Comparison of ENCODE assay signal across 1 cellular context in the genomic region with DNA sequence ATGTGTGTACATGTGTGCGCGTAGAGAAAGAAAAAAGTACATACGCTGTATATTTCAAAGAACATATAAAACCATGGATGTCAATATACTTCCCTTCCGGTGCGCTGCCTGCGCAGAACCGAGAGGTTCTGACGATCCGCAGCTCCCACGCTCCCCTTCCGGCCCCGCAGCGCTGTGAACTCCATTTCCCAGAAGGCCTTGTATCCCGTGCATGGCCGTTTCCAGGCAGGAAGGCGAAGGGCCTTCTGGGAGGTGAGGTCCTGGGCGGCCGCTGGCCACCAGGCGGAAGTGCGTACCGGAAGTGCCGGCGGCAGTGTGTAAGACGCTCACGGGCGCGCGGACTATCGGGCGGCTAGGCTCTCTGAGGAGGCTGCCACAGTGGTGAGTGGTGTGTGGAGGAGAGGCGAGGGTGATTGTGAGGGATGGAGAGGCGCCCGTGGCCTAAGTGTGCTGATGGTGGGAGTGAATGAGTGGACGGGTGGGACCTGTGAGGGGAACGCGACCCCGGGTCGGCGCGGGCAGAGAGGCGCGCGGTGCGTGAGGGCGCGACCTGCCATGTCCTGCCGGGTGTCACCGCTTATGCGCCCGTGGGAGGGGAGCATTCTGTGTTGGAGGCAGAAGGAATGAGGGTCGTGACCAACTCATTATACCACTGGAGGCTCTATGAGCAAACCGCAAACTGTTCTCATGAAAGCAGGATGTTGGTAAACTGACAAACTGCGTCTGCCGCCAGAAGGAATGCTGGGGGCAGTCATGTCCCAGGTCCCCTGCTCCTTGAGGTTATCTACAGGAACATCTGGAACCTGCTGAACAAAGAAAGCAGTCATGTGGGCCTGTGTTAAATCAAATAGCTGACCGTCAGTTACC.
TF ChIP-seq lines count a peak whose summit lies in the region.

A gene with protein sequence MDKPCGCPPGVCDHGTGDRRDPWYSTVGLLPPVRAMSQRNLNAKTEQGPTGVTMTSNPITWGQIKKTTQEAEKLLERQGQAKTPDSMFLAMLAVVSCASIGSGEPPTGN (plus strand): TSS at position 313 of the 867 bp plus-strand sequence. CDS start 6,792 bp downstream, outside the sequence.

TF ChIP-seq in GM12878, 131 proteins besides CTCF, POLR2A, EP300 and RAD21 (continued from another document and continues in another):
- TF ChIP-seq, protein P1, sequence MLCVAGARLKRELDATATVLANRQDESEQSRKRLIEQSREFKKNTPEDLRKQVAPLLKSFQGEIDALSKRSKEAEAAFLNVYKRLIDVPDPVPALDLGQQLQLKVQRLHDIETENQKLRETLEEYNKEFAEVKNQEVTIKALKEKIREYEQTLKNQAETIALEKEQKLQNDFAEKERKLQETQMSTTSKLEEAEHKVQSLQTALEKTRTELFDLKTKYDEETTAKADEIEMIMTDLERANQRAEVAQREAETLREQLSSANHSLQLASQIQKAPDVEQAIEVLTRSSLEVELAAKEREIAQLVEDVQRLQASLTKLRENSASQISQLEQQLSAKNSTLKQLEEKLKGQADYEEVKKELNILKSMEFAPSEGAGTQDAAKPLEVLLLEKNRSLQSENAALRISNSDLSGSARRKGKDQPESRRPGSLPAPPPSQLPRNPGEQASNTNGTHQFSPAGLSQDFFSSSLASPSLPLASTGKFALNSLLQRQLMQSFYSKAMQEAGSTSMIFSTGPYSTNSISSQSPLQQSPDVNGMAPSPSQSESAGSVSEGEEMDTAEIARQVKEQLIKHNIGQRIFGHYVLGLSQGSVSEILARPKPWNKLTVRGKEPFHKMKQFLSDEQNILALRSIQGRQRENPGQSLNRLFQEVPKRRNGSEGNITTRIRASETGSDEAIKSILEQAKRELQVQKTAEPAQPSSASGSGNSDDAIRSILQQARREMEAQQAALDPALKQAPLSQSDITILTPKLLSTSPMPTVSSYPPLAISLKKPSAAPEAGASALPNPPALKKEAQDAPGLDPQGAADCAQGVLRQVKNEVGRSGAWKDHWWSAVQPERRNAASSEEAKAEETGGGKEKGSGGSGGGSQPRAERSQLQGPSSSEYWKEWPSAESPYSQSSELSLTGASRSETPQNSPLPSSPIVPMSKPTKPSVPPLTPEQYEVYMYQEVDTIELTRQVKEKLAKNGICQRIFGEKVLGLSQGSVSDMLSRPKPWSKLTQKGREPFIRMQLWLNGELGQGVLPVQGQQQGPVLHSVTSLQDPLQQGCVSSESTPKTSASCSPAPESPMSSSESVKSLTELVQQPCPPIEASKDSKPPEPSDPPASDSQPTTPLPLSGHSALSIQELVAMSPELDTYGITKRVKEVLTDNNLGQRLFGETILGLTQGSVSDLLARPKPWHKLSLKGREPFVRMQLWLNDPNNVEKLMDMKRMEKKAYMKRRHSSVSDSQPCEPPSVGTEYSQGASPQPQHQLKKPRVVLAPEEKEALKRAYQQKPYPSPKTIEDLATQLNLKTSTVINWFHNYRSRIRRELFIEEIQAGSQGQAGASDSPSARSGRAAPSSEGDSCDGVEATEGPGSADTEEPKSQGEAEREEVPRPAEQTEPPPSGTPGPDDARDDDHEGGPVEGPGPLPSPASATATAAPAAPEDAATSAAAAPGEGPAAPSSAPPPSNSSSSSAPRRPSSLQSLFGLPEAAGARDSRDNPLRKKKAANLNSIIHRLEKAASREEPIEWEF (IDR thresholded peaks at IDR 0.05; ENCODE audit: insufficient replicate concordance, low read depth, low read length): no peak
- TF ChIP-seq IRF4 (IDR thresholded peaks at IDR 0.05; ENCODE audit: low read depth, low read length) (0 out of 2 replicates have a peak, but pooled peaks have one; percentile 37), WRNIP1 (IDR thresholded peaks at IDR 0.05; ENCODE audit: borderline replicate concordance, low read depth, low read length) (no peak), MTA3 (IDR thresholded peaks at IDR 0.05; ENCODE audit: borderline replicate concordance, low read length) (no peak), HDAC2 (IDR thresholded peaks at IDR 0.05) (no peak), DPF2 (IDR thresholded peaks at IDR 0.05) (0 out of 2 replicates have a peak, but pooled peaks have one; percentile 39), LARP7 (IDR thresholded peaks at IDR 0.05) (peak; percentile 75; the same call in 1 of the 2 replicates), TCF3 (IDR thresholded peaks at IDR 0.05; ENCODE audit: borderline replicate concordance, insufficient read depth, low read depth, low read length) (peak; percentile 44; the same call in 1 of the 2 replicates), STAT3 (IDR thresholded peaks at IDR 0.05; ENCODE audit: low read depth, low read length) (no peak), MYC (IDR thresholded peaks at IDR 0.05; ENCODE audit: insufficient read depth, insufficient read length, insufficient replicate concordance, low read length, severe bottlenecking) (peak; percentile 69), ZSCAN29 (IDR thresholded peaks at IDR 0.05) (no peak), TCF12 (IDR thresholded peaks at IDR 0.05; ENCODE audit: low read depth, low read length) (peak; percentile 30; the same call in 1 of the 2 replicates), KLF5 (IDR thresholded peaks at IDR 0.05; ENCODE audit: partially characterized antibody) (peak; percentile 64), MEF2B (IDR thresholded peaks at IDR 0.05; ENCODE audit: partially characterized antibody, poor library complexity, severe bottlenecking) (no peak), GATAD2B (conservative IDR thresholded peaks at IDR 0.05; ENCODE audit: low read depth) (peak; percentile 63; the same call in 1 of the 2 replicates), CREM (IDR thresholded peaks at IDR 0.05; ENCODE audit: low read depth) (peak; percentile 95), ATF7 (IDR thresholded peaks at IDR 0.05; ENCODE audit: low read depth) (peak; percentile 52; the same call in 1 of the 2 replicates), SP1 (IDR thresholded peaks at IDR 0.05; ENCODE audit: low read depth, low read length) (peak; percentile 38), CBX3 (IDR thresholded peaks at IDR 0.05; ENCODE audit: borderline replicate concordance, low read depth) (no peak), ESRRA (IDR thresholded peaks at IDR 0.05; ENCODE audit: low read length) (no peak), CHD2 (IDR thresholded peaks at IDR 0.05; ENCODE audit: borderline replicate concordance, low read depth, low read length) (peak; percentile 76), YBX1 (IDR thresholded peaks at IDR 0.05) (no peak), IKZF1 (conservative IDR thresholded peaks at IDR 0.05) (peak; percentile 98), MYB (IDR thresholded peaks at IDR 0.05; ENCODE audit: borderline replicate concordance, low read depth, low read length) (no peak), BHLHE40 (IDR thresholded peaks at IDR 0.05; ENCODE audit: borderline replicate concordance in 1 of 2, low read depth in 2 of 2, low read length in 1 of 2) (peak; percentile 84 to 91; a peak in 3 of 4 replicates), EED (IDR thresholded peaks at IDR 0.05; ENCODE audit: low read depth) (no peak; the same call in 1 of the 2 replicates), FOS (IDR thresholded peaks at IDR 0.05; ENCODE audit: borderline replicate concordance, extremely low read depth, insufficient read length) (no peak), FOXM1 (IDR thresholded peaks at IDR 0.05; ENCODE audit: low read depth, low read length) (no peak), CREB1 (IDR thresholded peaks at IDR 0.05; ENCODE audit: low read depth) (peak; percentile 93)
- TF ChIP-seq, protein P2, sequence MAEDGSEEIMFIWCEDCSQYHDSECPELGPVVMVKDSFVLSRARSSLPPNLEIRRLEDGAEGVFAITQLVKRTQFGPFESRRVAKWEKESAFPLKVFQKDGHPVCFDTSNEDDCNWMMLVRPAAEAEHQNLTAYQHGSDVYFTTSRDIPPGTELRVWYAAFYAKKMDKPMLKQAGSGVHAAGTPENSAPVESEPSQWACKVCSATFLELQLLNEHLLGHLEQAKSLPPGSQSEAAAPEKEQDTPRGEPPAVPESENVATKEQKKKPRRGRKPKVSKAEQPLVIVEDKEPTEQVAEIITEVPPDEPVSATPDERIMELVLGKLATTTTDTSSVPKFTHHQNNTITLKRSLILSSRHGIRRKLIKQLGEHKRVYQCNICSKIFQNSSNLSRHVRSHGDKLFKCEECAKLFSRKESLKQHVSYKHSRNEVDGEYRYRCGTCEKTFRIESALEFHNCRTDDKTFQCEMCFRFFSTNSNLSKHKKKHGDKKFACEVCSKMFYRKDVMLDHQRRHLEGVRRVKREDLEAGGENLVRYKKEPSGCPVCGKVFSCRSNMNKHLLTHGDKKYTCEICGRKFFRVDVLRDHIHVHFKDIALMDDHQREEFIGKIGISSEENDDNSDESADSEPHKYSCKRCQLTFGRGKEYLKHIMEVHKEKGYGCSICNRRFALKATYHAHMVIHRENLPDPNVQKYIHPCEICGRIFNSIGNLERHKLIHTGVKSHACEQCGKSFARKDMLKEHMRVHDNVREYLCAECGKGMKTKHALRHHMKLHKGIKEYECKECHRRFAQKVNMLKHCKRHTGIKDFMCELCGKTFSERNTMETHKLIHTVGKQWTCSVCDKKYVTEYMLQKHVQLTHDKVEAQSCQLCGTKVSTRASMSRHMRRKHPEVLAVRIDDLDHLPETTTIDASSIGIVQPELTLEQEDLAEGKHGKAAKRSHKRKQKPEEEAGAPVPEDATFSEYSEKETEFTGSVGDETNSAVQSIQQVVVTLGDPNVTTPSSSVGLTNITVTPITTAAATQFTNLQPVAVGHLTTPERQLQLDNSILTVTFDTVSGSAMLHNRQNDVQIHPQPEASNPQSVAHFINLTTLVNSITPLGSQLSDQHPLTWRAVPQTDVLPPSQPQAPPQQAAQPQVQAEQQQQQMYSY (CRISPR knock-in tag; IDR thresholded peaks at IDR 0.05): no peak
- TF ChIP-seq, protein P3, sequence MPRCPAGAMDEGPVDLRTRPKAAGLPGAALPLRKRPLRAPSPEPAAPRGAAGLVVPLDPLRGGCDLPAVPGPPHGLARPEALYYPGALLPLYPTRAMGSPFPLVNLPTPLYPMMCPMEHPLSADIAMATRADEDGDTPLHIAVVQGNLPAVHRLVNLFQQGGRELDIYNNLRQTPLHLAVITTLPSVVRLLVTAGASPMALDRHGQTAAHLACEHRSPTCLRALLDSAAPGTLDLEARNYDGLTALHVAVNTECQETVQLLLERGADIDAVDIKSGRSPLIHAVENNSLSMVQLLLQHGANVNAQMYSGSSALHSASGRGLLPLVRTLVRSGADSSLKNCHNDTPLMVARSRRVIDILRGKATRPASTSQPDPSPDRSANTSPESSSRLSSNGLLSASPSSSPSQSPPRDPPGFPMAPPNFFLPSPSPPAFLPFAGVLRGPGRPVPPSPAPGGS (IDR thresholded peaks at IDR 0.05; ENCODE audit: borderline replicate concordance, insufficient read depth, low read depth, low read length, poor library complexity, severe bottlenecking): peak; percentile 12
- TF ChIP-seq, protein P4, sequence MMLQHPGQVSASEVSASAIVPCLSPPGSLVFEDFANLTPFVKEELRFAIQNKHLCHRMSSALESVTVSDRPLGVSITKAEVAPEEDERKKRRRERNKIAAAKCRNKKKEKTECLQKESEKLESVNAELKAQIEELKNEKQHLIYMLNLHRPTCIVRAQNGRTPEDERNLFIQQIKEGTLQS (IDR thresholded peaks at IDR 0.05; ENCODE audit: borderline replicate concordance, extremely low read depth, low read depth, low read length): no peak
- TF ChIP-seq, protein P5, sequence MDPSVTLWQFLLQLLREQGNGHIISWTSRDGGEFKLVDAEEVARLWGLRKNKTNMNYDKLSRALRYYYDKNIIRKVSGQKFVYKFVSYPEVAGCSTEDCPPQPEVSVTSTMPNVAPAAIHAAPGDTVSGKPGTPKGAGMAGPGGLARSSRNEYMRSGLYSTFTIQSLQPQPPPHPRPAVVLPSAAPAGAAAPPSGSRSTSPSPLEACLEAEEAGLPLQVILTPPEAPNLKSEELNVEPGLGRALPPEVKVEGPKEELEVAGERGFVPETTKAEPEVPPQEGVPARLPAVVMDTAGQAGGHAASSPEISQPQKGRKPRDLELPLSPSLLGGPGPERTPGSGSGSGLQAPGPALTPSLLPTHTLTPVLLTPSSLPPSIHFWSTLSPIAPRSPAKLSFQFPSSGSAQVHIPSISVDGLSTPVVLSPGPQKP (IDR thresholded peaks at IDR 0.05; ENCODE audit: low read depth, low read length): peak; percentile 99
- TF ChIP-seq, protein P6, sequence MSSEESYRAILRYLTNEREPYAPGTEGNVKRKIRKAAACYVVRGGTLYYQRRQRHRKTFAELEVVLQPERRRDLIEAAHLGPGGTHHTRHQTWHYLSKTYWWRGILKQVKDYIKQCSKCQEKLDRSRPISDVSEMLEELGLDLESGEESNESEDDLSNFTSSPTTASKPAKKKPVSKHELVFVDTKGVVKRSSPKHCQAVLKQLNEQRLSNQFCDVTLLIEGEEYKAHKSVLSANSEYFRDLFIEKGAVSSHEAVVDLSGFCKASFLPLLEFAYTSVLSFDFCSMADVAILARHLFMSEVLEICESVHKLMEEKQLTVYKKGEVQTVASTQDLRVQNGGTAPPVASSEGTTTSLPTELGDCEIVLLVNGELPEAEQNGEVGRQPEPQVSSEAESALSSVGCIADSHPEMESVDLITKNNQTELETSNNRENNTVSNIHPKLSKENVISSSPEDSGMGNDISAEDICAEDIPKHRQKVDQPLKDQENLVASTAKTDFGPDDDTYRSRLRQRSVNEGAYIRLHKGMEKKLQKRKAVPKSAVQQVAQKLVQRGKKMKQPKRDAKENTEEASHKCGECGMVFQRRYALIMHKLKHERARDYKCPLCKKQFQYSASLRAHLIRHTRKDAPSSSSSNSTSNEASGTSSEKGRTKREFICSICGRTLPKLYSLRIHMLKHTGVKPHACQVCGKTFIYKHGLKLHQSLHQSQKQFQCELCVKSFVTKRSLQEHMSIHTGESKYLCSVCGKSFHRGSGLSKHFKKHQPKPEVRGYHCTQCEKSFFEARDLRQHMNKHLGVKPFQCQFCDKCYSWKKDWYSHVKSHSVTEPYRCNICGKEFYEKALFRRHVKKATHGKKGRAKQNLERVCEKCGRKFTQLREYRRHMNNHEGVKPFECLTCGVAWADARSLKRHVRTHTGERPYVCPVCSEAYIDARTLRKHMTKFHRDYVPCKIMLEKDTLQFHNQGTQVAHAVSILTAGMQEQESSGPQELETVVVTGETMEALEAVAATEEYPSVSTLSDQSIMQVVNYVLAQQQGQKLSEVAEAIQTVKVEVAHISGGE (CRISPR knock-in tag; IDR thresholded peaks at IDR 0.05): peak; percentile 14; the same call in 1 of the 2 replicates
- TF ChIP-seq, protein P7, sequence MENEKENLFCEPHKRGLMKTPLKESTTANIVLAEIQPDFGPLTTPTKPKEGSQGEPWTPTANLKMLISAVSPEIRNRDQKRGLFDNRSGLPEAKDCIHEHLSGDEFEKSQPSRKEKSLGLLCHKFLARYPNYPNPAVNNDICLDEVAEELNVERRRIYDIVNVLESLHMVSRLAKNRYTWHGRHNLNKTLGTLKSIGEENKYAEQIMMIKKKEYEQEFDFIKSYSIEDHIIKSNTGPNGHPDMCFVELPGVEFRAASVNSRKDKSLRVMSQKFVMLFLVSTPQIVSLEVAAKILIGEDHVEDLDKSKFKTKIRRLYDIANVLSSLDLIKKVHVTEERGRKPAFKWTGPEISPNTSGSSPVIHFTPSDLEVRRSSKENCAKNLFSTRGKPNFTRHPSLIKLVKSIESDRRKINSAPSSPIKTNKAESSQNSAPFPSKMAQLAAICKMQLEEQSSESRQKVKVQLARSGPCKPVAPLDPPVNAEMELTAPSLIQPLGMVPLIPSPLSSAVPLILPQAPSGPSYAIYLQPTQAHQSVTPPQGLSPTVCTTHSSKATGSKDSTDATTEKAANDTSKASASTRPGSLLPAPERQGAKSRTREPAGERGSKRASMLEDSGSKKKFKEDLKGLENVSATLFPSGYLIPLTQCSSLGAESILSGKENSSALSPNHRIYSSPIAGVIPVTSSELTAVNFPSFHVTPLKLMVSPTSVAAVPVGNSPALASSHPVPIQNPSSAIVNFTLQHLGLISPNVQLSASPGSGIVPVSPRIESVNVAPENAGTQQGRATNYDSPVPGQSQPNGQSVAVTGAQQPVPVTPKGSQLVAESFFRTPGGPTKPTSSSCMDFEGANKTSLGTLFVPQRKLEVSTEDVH (IDR thresholded peaks at IDR 0.05; ENCODE audit: low read depth, partially characterized antibody): peak; percentile 54
